ENCODE assay signal across 29 cellular contexts in the genomic region with DNA sequence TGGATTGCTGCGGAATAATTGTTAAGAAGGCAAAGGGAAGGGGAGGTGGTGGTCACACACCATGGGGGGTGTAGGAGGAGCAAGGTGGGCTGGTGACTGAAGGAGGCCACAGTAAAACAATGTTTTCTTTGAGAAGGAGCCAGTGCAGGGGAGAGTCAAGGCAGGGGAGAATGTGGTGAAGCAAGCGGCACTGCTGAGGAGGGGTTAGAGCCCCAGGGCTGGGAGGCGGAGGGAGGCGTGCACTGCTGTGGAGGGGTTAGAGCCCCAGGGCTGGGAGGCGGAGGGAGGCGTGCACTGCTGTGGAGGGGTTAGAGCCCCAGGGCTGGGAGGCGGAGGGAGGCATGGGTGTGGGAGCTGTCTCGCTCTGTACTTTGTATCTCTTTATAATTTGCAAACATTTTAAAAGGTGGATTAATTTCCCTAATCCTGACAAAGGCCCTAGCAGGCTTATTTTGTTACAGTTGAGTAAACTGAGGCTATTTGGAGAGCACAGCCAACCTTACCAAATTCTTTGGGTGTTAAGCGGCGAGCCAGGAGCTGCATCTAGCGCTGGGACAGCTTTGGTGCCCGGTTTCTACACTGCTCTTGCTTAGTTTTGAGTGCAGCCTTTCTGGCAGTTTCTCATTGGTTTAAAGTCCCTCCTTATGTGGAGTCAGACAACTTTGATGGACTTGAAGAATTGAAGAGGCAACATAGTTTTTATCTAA. TPM values are rescaled to one million over a fixed set of nuclear protein-coding genes. Genes with fewer than 3 reads are reported as not detected.
DNase-seq lines count a peak whose midpoint lies in the region; ATAC-seq, FAIRE-seq and TF ChIP-seq lines count a peak whose summit lies in the region.
"Had no signal": no experiment of that assay in that cellular context is flagged by ENCODE, and none has a peak within 500 bp of the region (broad histone marks: within the 10 kb centered on the region; RNA-seq: fewer than 3 reads in every experiment).

No MANE protein-coding gene starts in this region.

- no peak for TF ChIP-seq RAD21 in A549 (conservative IDR thresholded peaks at IDR 0.05 in 1 of 2, IDR thresholded peaks at IDR 0.05 in 1 of 2)

- no peaks in the 10 kb centered on the region for H3K36me3 ChIP-seq in vagina
- H3K36me3 ChIP-seq: ascending aorta, stomach had no signal

- intact Hi-C loops in vagina (cut with DNase I): no loop called here

- H3K9me3 ChIP-seq in A549 (no peaks in the 10 kb centered on the region), T-helper 17 cell (ENCODE audit: control insufficient read depth, low read length, poor library complexity, severe bottlenecking) (no peaks in the 10 kb centered on the region), vagina (no peaks in the 10 kb centered on the region)
- H3K9me3 ChIP-seq: ascending aorta, SJSA1, spleen, stomach had no signal

- CTCF ChIA-PET in A549 (lab: Yijun Ruan, JAX): interaction anchor here (0.7 to 2.7 kb wide), 9 partner anchors 9 to 138 kb away, joined by 3 to 17 read pairs (median 4); no protein-coding TSS in a partner anchor

- H3K27ac Mint-ChIP-seq in T-helper 17 cell: peak overlapping the region; percentile 76
- H3K27ac Mint-ChIP-seq: activated CD8-positive, alpha-beta T cell treated with anti-CD3 and anti-CD28 coated beads, Interleukin-2, amount 10 ng/mL, durations not matched to agents 7 days and 5 days; activated naive CD4-positive, alpha-beta T cell treated with anti-CD3 and anti-CD28 coated beads, Interleukin-2, amount 10 ng/mL, durations not matched to agents 7 days and 5 days; natural killer cell treated with Interleukin-12 subunit alpha and Interleukin-12 subunit beta and Interleukin-15 and Interleukin-18, amount 100 ng/mL, for 72 hours had no signal

- WGBS in A549 (ENCODE audit: missing lambda C conversion rate): 91% methylated on average over 12 of the region's 12 CpGs

- H3K36me3 Mint-ChIP-seq in T-helper 17 cell (ENCODE audit: low read depth): peaks cover 3% of the 10 kb centered on the region
- H3K36me3 Mint-ChIP-seq: activated naive CD4-positive, alpha-beta T cell treated with anti-CD3 and anti-CD28 coated beads, Interleukin-2, amount 10 ng/mL, durations not matched to agents 7 days and 5 days; natural killer cell treated with Interleukin-12 subunit alpha and Interleukin-12 subunit beta and Interleukin-15 and Interleukin-18, amount 100 ng/mL, for 72 hours had no signal

- DNase-seq in A549 (ENCODE audit: low read depth in 1 of 2, low spot score in 1 of 2) (no peak), T-helper 17 cell (no peak), iPS-NIHi11 (ENCODE audit: low spot score) (peak; percentile 56), omental fat pad (ENCODE audit: low spot score) (no peak), DMS114 treated with DMSO at 0.1 percent for 48 hours (lab: John Stamatoyannopoulos, UW; ENCODE audit: unreplicated experiment) (no peak), AG08395 (ENCODE audit: low spot score) (no peak), vagina (ENCODE audit: extremely low spot score in 2 of 2) (no peak)
- DNase-seq: activated CD8-positive, alpha-beta T cell treated with anti-CD3 and anti-CD28 coated beads, Interleukin-2, amount 10 ng/mL, durations not matched to agents 7 days and 5 days; activated naive CD4-positive, alpha-beta T cell treated with anti-CD3 and anti-CD28 coated beads, Interleukin-2, amount 10 ng/mL, durations not matched to agents 7 days and 5 days; activated T-cell treated with anti-CD3 and anti-CD28 coated beads, Interleukin-2, amount 50 U/mL, for 4 hours; cerebellar nuclear complex; GF-D8; GOT3; kidney glomerular epithelial cell; NCI-H1105; NCI-H446 treated with DMSO at 0.1 percent for 48 hours; NK-92 treated with Interleukin-12 subunit alpha and Interleukin-12 subunit beta, amount 100 ng/mL, for 24 hours; spleen; stimulated activated CD4-positive, alpha-beta T cell treated with anti-CD3 and anti-CD28 coated beads, Interleukin-4, amount 100 ng/mL, for 4 hours; stomach had no signal

- H3K27ac ChIP-seq in A549: no peak overlapping the region
- H3K27ac ChIP-seq in vagina: no peak overlapping the region
- H3K27ac ChIP-seq: ascending aorta, C4-2B, SJSA1, spleen, stomach had no signal

- no peak overlapping the region for H3K4me2 ChIP-seq in A549

- H3K4me3 ChIP-seq in A549 (no peak overlapping the region), vagina (no peak overlapping the region)
- H3K4me3 ChIP-seq: ascending aorta, SJSA1, spleen, stomach had no signal

- TF ChIP-seq CTCF in A549 (IDR thresholded peaks at IDR 0.05) (no peak), omental fat pad (IDR thresholded peaks at IDR 0.05) (no peak), vagina (IDR thresholded peaks at IDR 0.05) (no peak)

- H3K4me1 Mint-ChIP-seq in T-helper 17 cell: peaks cover 24% of the 10 kb centered on the region

- H3K27me3 ChIP-seq in vagina: no peaks in the 10 kb centered on the region
- H3K27me3 ChIP-seq: ascending aorta, SJSA1, spleen, stomach had no signal

- TF ChIP-seq EP300 in A549 (IDR thresholded peaks at IDR 0.05): no peak

- ATAC-seq in A549: peak; percentile 32 to 36; a peak in 3 of 6 replicates
- ATAC-seq in T-helper 17 cell: no peak
- peak; percentile 78 for ATAC-seq in omental fat pad (ENCODE audit: low FRiP score)
- no peak for ATAC-seq in HG02884 (IDR thresholded peaks at IDR 0.05; ENCODE audit: unreplicated experiment)
- ATAC-seq: activated CD4-positive, CD25-positive, alpha-beta regulatory T cell treated with anti-CD3 and anti-CD28 coated beads, Interleukin-2, amount 50 U/mL, for 24 hours; activated CD8-positive, alpha-beta T cell treated with anti-CD3 and anti-CD28 coated beads, Interleukin-2, amount 10 ng/mL, durations not matched to agents 7 days and 5 days; activated T-cell treated with anti-CD3 and anti-CD28 coated beads, Interleukin-2, amount 50 U/mL, for 4 hours; natural killer cell treated with Interleukin-12 subunit alpha and Interleukin-12 subunit beta and Interleukin-15 and Interleukin-18, amount 100 ng/mL, for 72 hours had no signal

- POLR2A ChIA-PET in A549 (lab: Yijun Ruan, JAX): no interaction called here

- H3K27me3 Mint-ChIP-seq in T-helper 17 cell: no peaks in the 10 kb centered on the region
- H3K27me3 Mint-ChIP-seq: activated naive CD4-positive, alpha-beta T cell treated with anti-CD3 and anti-CD28 coated beads, Interleukin-2, amount 10 ng/mL, durations not matched to agents 7 days and 5 days; natural killer cell treated with Interleukin-12 subunit alpha and Interleukin-12 subunit beta and Interleukin-15 and Interleukin-18, amount 100 ng/mL, for 72 hours; progenitor cell of endocrine pancreas had no signal

- no peak overlapping the region for H3K4me3 Mint-ChIP-seq in T-helper 17 cell
- H3K4me3 Mint-ChIP-seq: activated CD8-positive, alpha-beta T cell treated with anti-CD3 and anti-CD28 coated beads, Interleukin-2, amount 10 ng/mL, durations not matched to agents 7 days and 5 days; activated naive CD4-positive, alpha-beta T cell treated with anti-CD3 and anti-CD28 coated beads, Interleukin-2, amount 10 ng/mL, durations not matched to agents 7 days and 5 days; activated T-cell treated with anti-CD3 and anti-CD28 coated beads, Interleukin-2, amount 50 U/mL, for 4 hours; natural killer cell treated with Interleukin-12 subunit alpha and Interleukin-12 subunit beta and Interleukin-15 and Interleukin-18, amount 100 ng/mL, for 72 hours had no signal

- no peak for TF ChIP-seq POLR2A in A549 (IDR thresholded peaks at IDR 0.05; ENCODE audit: low read length)
- no peak for TF ChIP-seq POLR2A in vagina (IDR thresholded peaks at IDR 0.05)

- no peak for FAIRE-seq in A549 (lab: Jason Lieb, UNC)
- FAIRE-seq: frontal cortex, RCC 7860 had no signal

- H3K4me1 ChIP-seq in A549 (no peaks in the 10 kb centered on the region), vagina (peaks cover 6% of the 10 kb centered on the region)
- H3K4me1 ChIP-seq: ascending aorta had no signal

TF ChIP-seq in A549, 52 proteins besides CTCF, POLR2A, EP300 and RAD21:
- TF ChIP-seq, protein P1, sequence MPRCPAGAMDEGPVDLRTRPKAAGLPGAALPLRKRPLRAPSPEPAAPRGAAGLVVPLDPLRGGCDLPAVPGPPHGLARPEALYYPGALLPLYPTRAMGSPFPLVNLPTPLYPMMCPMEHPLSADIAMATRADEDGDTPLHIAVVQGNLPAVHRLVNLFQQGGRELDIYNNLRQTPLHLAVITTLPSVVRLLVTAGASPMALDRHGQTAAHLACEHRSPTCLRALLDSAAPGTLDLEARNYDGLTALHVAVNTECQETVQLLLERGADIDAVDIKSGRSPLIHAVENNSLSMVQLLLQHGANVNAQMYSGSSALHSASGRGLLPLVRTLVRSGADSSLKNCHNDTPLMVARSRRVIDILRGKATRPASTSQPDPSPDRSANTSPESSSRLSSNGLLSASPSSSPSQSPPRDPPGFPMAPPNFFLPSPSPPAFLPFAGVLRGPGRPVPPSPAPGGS (IDR thresholded peaks at IDR 0.05): no peak
- TF ChIP-seq TP53 (CRISPR knock-in tag; IDR thresholded peaks at IDR 0.05) (no peak), ESRRA (IDR thresholded peaks at IDR 0.05; ENCODE audit: borderline replicate concordance, low read length) (no peak), RFX5 (IDR thresholded peaks at IDR 0.05) (no peak)
- TF ChIP-seq, protein P2, sequence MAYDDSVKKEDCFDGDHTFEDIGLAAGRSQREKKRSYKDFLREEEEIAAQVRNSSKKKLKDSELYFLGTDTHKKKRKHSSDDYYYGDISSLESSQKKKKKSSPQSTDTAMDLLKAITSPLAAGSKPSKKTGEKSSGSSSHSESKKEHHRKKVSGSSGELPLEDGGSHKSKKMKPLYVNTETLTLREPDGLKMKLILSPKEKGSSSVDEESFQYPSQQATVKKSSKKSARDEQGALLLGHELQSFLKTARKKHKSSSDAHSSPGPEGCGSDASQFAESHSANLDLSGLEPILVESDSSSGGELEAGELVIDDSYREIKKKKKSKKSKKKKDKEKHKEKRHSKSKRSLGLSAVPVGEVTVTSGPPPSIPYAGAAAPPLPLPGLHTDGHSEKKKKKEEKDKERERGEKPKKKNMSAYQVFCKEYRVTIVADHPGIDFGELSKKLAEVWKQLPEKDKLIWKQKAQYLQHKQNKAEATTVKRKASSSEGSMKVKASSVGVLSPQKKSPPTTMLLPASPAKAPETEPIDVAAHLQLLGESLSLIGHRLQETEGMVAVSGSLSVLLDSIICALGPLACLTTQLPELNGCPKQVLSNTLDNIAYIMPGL (CRISPR knock-in tag; IDR thresholded peaks at IDR 0.05; ENCODE audit: borderline replicate concordance): no peak

RNA-seq across cellular contexts. Expression of gene RPTOR, which starts 20.9 kb away (rescaled TPM):
- polyA plus RNA-seq in A549 (2011; rRNA removed): 10.8 and 11.1 TPM in 2 replicates
- 18.0 and 19.3 TPM in 2 replicates for polyA plus RNA-seq in A549 (2012; cell fraction: cytosol; rRNA removed)
- 47.9 and 53.7 TPM in 2 replicates for polyA plus RNA-seq in A549 (2012; cell fraction: nucleus; rRNA removed)
- 27.1 to 27.9 TPM (median 27.1 TPM) in 3 replicates for polyA plus RNA-seq in A549 (2017; fragmentation: RNase III; extraction: RNeasy Plus Mini Kit Qiagen cat#74134 plus additional on column Dnase treatment)
- 30.9 and 48.0 TPM in 2 replicates for polyA minus RNA-seq in A549 (2011; rRNA and poly(A)+ RNA removed)
- 10 to 100 TPM; 55.1 to 61.5 TPM for total RNA-seq in T-helper 17 cell
- 10 to 100 TPM; 23.6 to 37.0 (median 27.8) TPM for total RNA-seq in omental fat pad
- total RNA-seq in vagina: 38.3 TPM

Comparison
In these comparisons a context has a peak if more than half of its experiments do, and no peak if none do; other contexts are left out.
1. ATAC-seq: peak in A549 (2 of 2) and omental fat pad (single experiment); none in T-helper 17 cell (single experiment) and HG02884 (single experiment).